ENCODE assay signal across 8 cellular contexts in the genomic region with DNA sequence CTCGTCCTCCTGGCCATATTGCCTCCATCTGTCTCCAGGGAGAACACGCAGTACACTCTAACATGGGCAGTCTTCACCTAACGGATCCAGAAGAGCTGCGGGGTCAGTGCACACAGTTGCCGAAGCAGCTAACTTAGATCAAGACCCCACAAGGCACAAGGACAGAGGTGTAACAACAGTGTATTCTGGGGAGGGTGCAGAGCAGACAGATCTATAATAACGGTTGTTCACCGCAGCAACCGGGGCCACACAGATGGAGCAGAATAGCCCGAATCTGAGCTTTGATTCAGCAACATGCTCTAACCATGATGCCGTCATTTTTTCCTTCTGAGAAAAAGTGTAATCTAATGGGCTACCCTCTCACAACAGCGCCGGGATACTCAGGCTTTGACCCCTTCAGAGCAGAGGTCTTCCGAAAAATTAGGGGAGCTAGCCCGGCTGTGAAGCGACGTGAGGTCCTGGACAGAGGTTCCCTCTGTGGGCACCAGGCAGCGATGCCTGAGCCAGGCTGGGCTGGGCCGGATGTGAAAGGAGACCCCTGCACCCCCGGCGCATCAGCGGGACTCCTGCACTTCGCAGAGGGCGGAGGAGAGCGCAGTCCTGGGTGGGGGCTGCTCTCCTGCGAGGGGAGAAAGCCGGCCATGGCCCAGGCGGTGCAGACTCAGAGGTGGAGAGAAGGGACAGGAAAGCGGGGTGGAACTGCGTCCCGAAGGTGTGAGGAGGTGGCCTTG. TPM values are rescaled to one million over a fixed set of nuclear protein-coding genes. Genes with fewer than 3 reads are reported as not detected.
DNase-seq lines count a peak whose midpoint lies in the region; ATAC-seq and TF ChIP-seq lines count a peak whose summit lies in the region.

No MANE protein-coding gene starts in this region.

- H2AFZ ChIP-seq in osteoblast (ENCODE audit: low read length) = peak overlapping the region; percentile 99

- H3K27me3 Mint-ChIP-seq in CD8-positive, alpha-beta T cell (ENCODE audit: low read depth) = no peaks in the 10 kb centered on the region

- POLR2A ChIA-PET in CD8-positive, alpha-beta T cell (lab: Charles Lee) = interaction anchor here (1.6 to 5.5 kb wide), 5 partner anchors 11 to 58 kb away, joined by 5 to 44 read pairs (median 7); a partner anchor contains a TSS

- H3K27me3 ChIP-seq in CD8-positive, alpha-beta T cell (ENCODE audit: insufficient read depth, low read length) = no peaks in the 10 kb centered on the region
- H3K27me3 ChIP-seq in osteoblast (ENCODE audit: insufficient read depth, low read length) = peaks cover 24% of the 10 kb centered on the region

- H3K4me2 ChIP-seq in osteoblast (ENCODE audit: insufficient read depth, low read length) = peak overlapping the region; percentile 99

- peaks cover 3% of the 10 kb centered on the region for H4K20me1 ChIP-seq in osteoblast (ENCODE audit: insufficient read depth, low read length)

- peak overlapping the region; percentile 77 for H3K4me3 ChIP-seq in CD8-positive, alpha-beta T cell (ENCODE audit: low read depth, low read length)
- peak overlapping the region; percentile 85 for H3K4me3 ChIP-seq in osteoblast (ENCODE audit: insufficient read depth, low read length)

- peaks cover 27% of the 10 kb centered on the region for H3K4me1 Mint-ChIP-seq in CD8-positive, alpha-beta T cell (ENCODE audit: low read depth)

- peak; percentile 7 for ATAC-seq in CD8-positive, alpha-beta T cell
- ATAC-seq in GM21786 (IDR thresholded peaks at IDR 0.05; ENCODE audit: unreplicated experiment) = peak; percentile 10
- ATAC-seq in HG02623 (IDR thresholded peaks at IDR 0.05; ENCODE audit: unreplicated experiment) = no peak
- ATAC-seq in GM21825 (IDR thresholded peaks at IDR 0.05; ENCODE audit: unreplicated experiment) = no peak

- no peaks in the 10 kb centered on the region for H3K36me3 Mint-ChIP-seq in CD8-positive, alpha-beta T cell

- no peak for TF ChIP-seq CTCF in CD8-positive, alpha-beta T cell (IDR thresholded peaks at IDR 0.05)
- no peak for TF ChIP-seq CTCF in osteoblast (IDR thresholded peaks at IDR 0.05; ENCODE audit: extremely low read depth, low read depth, low read length)

- no peaks in the 10 kb centered on the region for H3K36me3 ChIP-seq in CD8-positive, alpha-beta T cell (ENCODE audit: insufficient read depth, low read length)
- H3K36me3 ChIP-seq in osteoblast (ENCODE audit: insufficient read depth, low read length) = no peaks in the 10 kb centered on the region

- H3K9me3 ChIP-seq in CD8-positive, alpha-beta T cell (ENCODE audit: low read length) = no peaks in the 10 kb centered on the region
- no peaks in the 10 kb centered on the region for H3K9me3 ChIP-seq in osteoblast (ENCODE audit: low read depth, low read length)

- H3K4me3 Mint-ChIP-seq in CD8-positive, alpha-beta T cell = peak overlapping the region; percentile 88

- CTCF ChIA-PET in CD8-positive, alpha-beta T cell (lab: Charles Lee) = interaction anchor here (0.8 to 3.0 kb wide), 4 partner anchors 10 to 82 kb away, joined by 3 to 10 read pairs (median 4); a partner anchor contains a TSS

- peak overlapping the region; percentile 24 for H3K27ac ChIP-seq in CD8-positive, alpha-beta T cell (ENCODE audit: low read depth, low read length)
- no peak overlapping the region for H3K27ac ChIP-seq in osteoblast (ENCODE audit: low read depth, low read length)

- no peaks in the 10 kb centered on the region for H3K79me2 ChIP-seq in osteoblast (ENCODE audit: insufficient read depth, low read length)

- H3K4me1 ChIP-seq in CD8-positive, alpha-beta T cell (ENCODE audit: insufficient read depth, low read length) = peaks cover 15% of the 10 kb centered on the region
- peaks cover 13% of the 10 kb centered on the region for H3K4me1 ChIP-seq in osteoblast (ENCODE audit: insufficient read depth, low read length)

- H3K27ac Mint-ChIP-seq in CD8-positive, alpha-beta T cell = peak overlapping the region; percentile 72

- peak; percentile 6 to 66 (median 32) for DNase-seq in CD8-positive, alpha-beta T cell
- peak; percentile 1 for DNase-seq in NCI-H524 treated with DMSO at 0.1 percent for 48 hours (lab: John Stamatoyannopoulos, UW)
- DNase-seq in activated effector memory CD4-positive, alpha-beta T cell treated with Interleukin-2 at 50 U/mL for 16 hours = peak; percentile 20
- peak; percentile 37 for DNase-seq in glomerular visceral epithelial cell (ENCODE audit: extremely low spot score)
- peak; percentile 78 for DNase-seq in osteoblast (ENCODE audit: insufficient read length, low spot score, missing footprints)

- intact Hi-C loops in CD8-positive, alpha-beta T cell (cut with DNase I, micrococcal nuclease) = loop anchor here (1.0 to 2.0 kb wide), 8 partner anchors 18 to 103 kb away; a partner anchor contains a TSS

- H3K9me3 Mint-ChIP-seq in CD8-positive, alpha-beta T cell = no peaks in the 10 kb centered on the region

RNA-seq across cellular contexts. Expression of a gene that starts 57.5 kb away (rescaled TPM):
- total RNA-seq in CD8-positive, alpha-beta T cell = 10 to 100 TPM in 1 of 2 experiments, 1 to 10 TPM in 1; 7.8 to 10.2 TPM
- total RNA-seq in osteoblast = 5.4 and 5.6 TPM in 2 replicates

Comparison
In these comparisons a context has a peak if more than half of its experiments do, and no peak if none do; other contexts are left out.
1. ATAC-seq: peak in CD8-positive, alpha-beta T cell (single experiment) and GM21786 (single experiment); none in HG02623 (single experiment) and GM21825 (single experiment).
2. DNase-seq: peak in every context shown above with its lines; median percentile 78 in osteoblast; 37 in glomerular visceral epithelial cell; 32 in CD8-positive, alpha-beta T cell; 20 in activated effector memory CD4-positive, alpha-beta T cell treated with Interleukin-2 at 50 U/mL for 16 hours; 1 in NCI-H524 treated with DMSO at 0.1 percent for 48 hours.